Comparison of ENCODE assay signal across 11 cellular contexts in genomic region chr6:149234051-149234962, GRCh38.
DNase-seq lines count a peak whose midpoint lies in the region; ATAC-seq and TF ChIP-seq lines count a peak whose summit lies in the region.
"Had no signal": no experiment of that assay in that cellular context is flagged by ENCODE, and none has a peak within 500 bp of the region (broad histone marks: within the 10 kb centered on the region; RNA-seq: fewer than 3 reads in every experiment).

No MANE protein-coding gene starts in this region.

- TF ChIP-seq CTCF in OCI-LY3 (IDR thresholded peaks at IDR 0.05; ENCODE audit: low read depth, low read length): no peak
- TF ChIP-seq CTCF in H9 (conservative IDR thresholded peaks at IDR 0.05): no peak

- no peak overlapping the region for H4K8ac ChIP-seq in H9 (replicated peaks; ENCODE audit: insufficient read length, low read depth, low read length)

- H4K20me1 ChIP-seq in OCI-LY3 (ENCODE audit: insufficient read depth, low read length): no peaks in the 10 kb centered on the region
- H4K20me1 ChIP-seq in H9 (ENCODE audit: control insufficient read depth, insufficient read depth, insufficient read length): no peaks in the 10 kb centered on the region

- H3K36me3 ChIP-seq in OCI-LY3 (replicated peaks; ENCODE audit: low read depth, low read length): peaks cover 4% of the 10 kb centered on the region
- H3K36me3 ChIP-seq: lower lobe of right lung, tibial artery had no signal

- H2BK12ac ChIP-seq in H9 (ENCODE audit: insufficient read length, low read depth, low read length): no peak overlapping the region

- no peak overlapping the region for H4K91ac ChIP-seq in H9 (ENCODE audit: insufficient read length, low read depth, low read length)

- H2BK15ac ChIP-seq in H9 (ENCODE audit: low read depth, low read length): no peak overlapping the region

- no peak overlapping the region for H3K56ac ChIP-seq in H9 (ENCODE audit: insufficient read length, low read depth, low read length)

- H3K79me2 ChIP-seq in OCI-LY3 (ENCODE audit: low read length) (no peaks in the 10 kb centered on the region), H9 (ENCODE audit: insufficient read depth, low read length) (no peaks in the 10 kb centered on the region)

- H3K27me3 ChIP-seq in OCI-LY3 (ENCODE audit: low read depth, low read length) (no peaks in the 10 kb centered on the region), H9 (ENCODE audit: insufficient read depth, low read length) (no peaks in the 10 kb centered on the region)
- H3K27me3 ChIP-seq: tibial artery had no signal

- DNase-seq in CD1c-positive myeloid dendritic cell (ENCODE audit: extremely low spot score) (peak; percentile 50), kidney glomerular epithelial cell (lab: John Stamatoyannopoulos, UW) (peak; percentile 43), H9 (no peak), occipital lobe (lab: John Stamatoyannopoulos, UW) (no peak), midbrain (lab: John Stamatoyannopoulos, UW) (no peak), GM03348 (ENCODE audit: low spot score) (no peak)
- DNase-seq: lower lobe of right lung had no signal

- no peaks in the 10 kb centered on the region for H3K23me2 ChIP-seq in H9 (ENCODE audit: insufficient read length, low read depth, low read length, poor library complexity, severe bottlenecking)

- peak; percentile 73 for ATAC-seq in activated T-helper 17 cell treated with anti-CD3 and anti-CD28 coated beads, Interleukin-2, amount 50 U/mL, for 72 hours (replicated peaks)

- peak overlapping the region; percentile 75 for H3K4me3 Mint-ChIP-seq in activated T-helper 17 cell treated with anti-CD3 and anti-CD28 coated beads, Interleukin-2, amount 50 U/mL, for 72 hours
- H3K4me3 Mint-ChIP-seq in H9: no peak overlapping the region

- H3K14ac ChIP-seq in H9 (ENCODE audit: insufficient read depth, low read length): no peak overlapping the region

- H3K36me3 Mint-ChIP-seq in activated T-helper 17 cell treated with anti-CD3 and anti-CD28 coated beads, Interleukin-2, amount 50 U/mL, for 72 hours (ENCODE audit: low read depth): peaks cover 4% of the 10 kb centered on the region
- no peaks in the 10 kb centered on the region for H3K36me3 Mint-ChIP-seq in H9 (ENCODE audit: insufficient read depth in 1 of 3, low read depth in 3 of 3)

- H2AK5ac ChIP-seq in H9 (ENCODE audit: insufficient read length, low read length): no peak overlapping the region

- H3K23ac ChIP-seq in H9 (ENCODE audit: insufficient read length, low read depth, low read length): no peak overlapping the region

- no peak overlapping the region for H2BK120ac ChIP-seq in H9 (ENCODE audit: low read depth, low read length, poor library complexity, severe bottlenecking)

- no peak overlapping the region for H2BK20ac ChIP-seq in H9 (ENCODE audit: low read depth, low read length, poor library complexity, severe bottlenecking)

- H3K4me3 ChIP-seq in OCI-LY3 (ENCODE audit: low read length): peak overlapping the region; percentile 51
- H3K4me3 ChIP-seq: lower lobe of right lung, tibial artery had no signal

- H3K27ac ChIP-seq in OCI-LY3 (ENCODE audit: low read length) (peak overlapping the region; percentile 95), H9 (ENCODE audit: insufficient read length, low read depth, low read length) (no peak overlapping the region)
- H3K27ac ChIP-seq: HL-60, lower lobe of right lung, tibial artery had no signal

- H3K9me3 ChIP-seq in OCI-LY3 (ENCODE audit: insufficient read depth, low read length) (peaks cover 4% of the 10 kb centered on the region; the same call in 1 of the 2 replicates), H9 (ENCODE audit: control insufficient read depth, low read depth, low read length) (no peaks in the 10 kb centered on the region)
- H3K9me3 ChIP-seq: lower lobe of right lung, tibial artery had no signal

- no peaks in the 10 kb centered on the region for H3K27me3 Mint-ChIP-seq in activated T-helper 17 cell treated with anti-CD3 and anti-CD28 coated beads, Interleukin-2, amount 50 U/mL, for 72 hours
- no peaks in the 10 kb centered on the region for H3K27me3 Mint-ChIP-seq in H9 (ENCODE audit: low read depth)

- no peak overlapping the region for H3T11ph ChIP-seq in H9 (ENCODE audit: low read length)

- H3K79me1 ChIP-seq in H9 (ENCODE audit: insufficient read depth, low read depth, low read length, poor library complexity, severe bottlenecking): no peaks in the 10 kb centered on the region

- no peak overlapping the region for H4K5ac ChIP-seq in H9 (ENCODE audit: insufficient read length, low read depth, low read length)

- H3K18ac ChIP-seq in H9 (ENCODE audit: insufficient read length, low read depth, low read length): no peak overlapping the region

- peak overlapping the region; percentile 94 for H3K27ac Mint-ChIP-seq in activated T-helper 17 cell treated with anti-CD3 and anti-CD28 coated beads, Interleukin-2, amount 50 U/mL, for 72 hours
- peak overlapping the region in 1 of 3 experiments; percentile 66; a peak in 1 of 7 replicates for H3K27ac Mint-ChIP-seq in H9

- WGBS in H9 (ENCODE audit: extremely low coverage, insufficient read length, low lambda C conversion rate): no CpG with 5 or more reads among the region's 7 CpGs

- H2BK5ac ChIP-seq in H9 (ENCODE audit: insufficient read length, low read length): no peak overlapping the region

- H2AFZ ChIP-seq in OCI-LY3 (ENCODE audit: low read depth, low read length) (peak overlapping the region; percentile 27; the same call in 1 of the 2 replicates), H9 (ENCODE audit: low read length) (no peak overlapping the region)

- H3K4me2 ChIP-seq in OCI-LY3 (ENCODE audit: low read length) (peak overlapping the region; percentile 70), H9 (ENCODE audit: insufficient read depth, insufficient read length, low read length) (no peak overlapping the region)

- H3K9ac ChIP-seq in OCI-LY3 (ENCODE audit: low read length) (peak overlapping the region; percentile 59), H9 (ENCODE audit: extremely low read depth, insufficient read length, low read length) (no peak overlapping the region)

- no peak overlapping the region for H3K4ac ChIP-seq in H9 (ENCODE audit: low read depth, low read length)

- peaks cover 60% of the 10 kb centered on the region for H3K4me1 ChIP-seq in OCI-LY3 (ENCODE audit: low read length)
- H3K4me1 ChIP-seq in H9 (ENCODE audit: insufficient read depth, low read length): no peaks in the 10 kb centered on the region
- H3K4me1 ChIP-seq: tibial artery had no signal

- peaks cover 13% of the 10 kb centered on the region for H3K9me3 Mint-ChIP-seq in activated T-helper 17 cell treated with anti-CD3 and anti-CD28 coated beads, Interleukin-2, amount 50 U/mL, for 72 hours
- H3K9me3 Mint-ChIP-seq in H9: no peaks in the 10 kb centered on the region

- H3K4me1 Mint-ChIP-seq in activated T-helper 17 cell treated with anti-CD3 and anti-CD28 coated beads, Interleukin-2, amount 50 U/mL, for 72 hours: peaks cover 38% of the 10 kb centered on the region
- peaks cover 15 to 23% of the 10 kb centered on the region in 2 experiments for H3K4me1 Mint-ChIP-seq in H9

Comparison
In these comparisons a context has a peak if more than half of its experiments do, and no peak if none do; other contexts are left out.
1. DNase-seq: peak in CD1c-positive myeloid dendritic cell (single experiment) and kidney glomerular epithelial cell (single experiment); none in H9 (single experiment), occipital lobe (single experiment), midbrain (single experiment) and GM03348 (single experiment).